27 cellular contexts compared by ENCODE assay signal in the genomic region with DNA sequence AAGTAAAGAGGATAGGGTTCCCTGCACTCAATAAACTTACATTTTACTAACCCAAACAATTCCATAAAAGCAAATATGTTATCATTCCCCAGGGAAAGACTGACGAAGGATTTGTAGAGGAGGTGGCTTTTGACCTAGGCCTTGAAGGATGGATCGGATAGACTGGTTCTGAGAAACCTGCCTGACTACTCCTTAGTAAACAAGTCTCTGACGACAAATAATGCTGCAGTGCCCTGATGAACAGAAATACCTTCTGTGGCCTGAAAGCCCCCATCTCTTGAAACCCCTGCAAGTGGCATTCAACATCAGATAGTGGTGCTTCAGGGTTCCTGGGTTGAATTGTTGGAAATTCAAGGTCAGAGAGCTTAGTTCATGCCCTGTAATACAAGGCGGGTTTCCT.
"Had no signal": no experiment of that assay in that cellular context is flagged by ENCODE, and none has a peak within 500 bp of the region (broad histone marks: within the 10 kb centered on the region; RNA-seq: fewer than 3 reads in every experiment).

No MANE protein-coding gene starts in this region.

- H3K27ac ChIP-seq: brain microvascular endothelial cell, cardiac muscle cell, SJCRH30, WERI-Rb-1 had no signal

- H3K4me3 ChIP-seq: cardiac muscle cell, K562, SJCRH30 had no signal

- H3K9ac ChIP-seq: SK-N-SH had no signal

- H3K9me3 ChIP-seq: SJCRH30, SK-N-SH had no signal

- H3K27me3 ChIP-seq: brain microvascular endothelial cell, cardiac muscle cell, SJCRH30 had no signal

- H3K36me3 ChIP-seq: brain microvascular endothelial cell, cardiac muscle cell, SJCRH30, WERI-Rb-1 had no signal

- H3K4me3 Mint-ChIP-seq: activated CD4-positive, alpha-beta memory T cell treated with anti-CD3 and anti-CD28 coated beads, Interleukin-2, amount 10 ng/mL, durations not matched to agents 7 days and 5 days; activated CD4-positive, alpha-beta T cell treated with anti-CD3 and anti-CD28 coated beads for 36 hours; activated naive CD4-positive, alpha-beta T cell treated with anti-CD3 and anti-CD28 coated beads, Interleukin-2, amount 10 ng/mL, durations not matched to agents 7 days and 5 days; activated naive CD8-positive, alpha-beta T cell treated with anti-CD3 and anti-CD28 coated beads for 36 hours; activated T-cell treated with anti-CD3 and anti-CD28 coated beads, Interleukin-2, amount 50 U/mL, for 72 hours had no signal

- H3K27ac Mint-ChIP-seq: activated CD4-positive, alpha-beta memory T cell treated with anti-CD3 and anti-CD28 coated beads, Interleukin-2, amount 10 ng/mL, durations not matched to agents 7 days and 5 days; activated CD4-positive, alpha-beta T cell treated with anti-CD3 and anti-CD28 coated beads for 36 hours; activated naive CD4-positive, alpha-beta T cell treated with anti-CD3 and anti-CD28 coated beads, Interleukin-2, amount 10 ng/mL, durations not matched to agents 7 days and 5 days; activated naive CD8-positive, alpha-beta T cell treated with anti-CD3 and anti-CD28 coated beads for 36 hours; activated T-cell treated with anti-CD3 and anti-CD28 coated beads, Interleukin-2, amount 50 U/mL, for 72 hours; activated T-helper 2 cell treated with anti-CD3 and anti-CD28 coated beads, Interferon-gamma antibody, Interleukin-2, Interleukin-4, amounts not matched to agents 10 μg/mL and 5 μg/mL and 100 μg/mL, durations not matched to agents 14 hours and 24 hours and 36 hours had no signal

- H3K36me3 Mint-ChIP-seq: activated naive CD4-positive, alpha-beta T cell treated with anti-CD3 and anti-CD28 coated beads, Interleukin-2, amount 10 ng/mL, durations not matched to agents 7 days and 5 days had no signal

- H3K4me1 ChIP-seq: SJCRH30 had no signal

- H3K9me3 Mint-ChIP-seq: activated CD4-positive, alpha-beta memory T cell treated with anti-CD3 and anti-CD28 coated beads, Interleukin-2, amount 10 ng/mL, durations not matched to agents 7 days and 5 days; activated naive CD4-positive, alpha-beta T cell treated with anti-CD3 and anti-CD28 coated beads, Interleukin-2, amount 10 ng/mL, durations not matched to agents 7 days and 5 days; activated naive CD8-positive, alpha-beta T cell treated with anti-CD3 and anti-CD28 coated beads for 36 hours; activated T-cell treated with anti-CD3 and anti-CD28 coated beads, Interleukin-2, amount 50 U/mL, for 72 hours; activated T-helper 2 cell treated with anti-CD3 and anti-CD28 coated beads, Interferon-gamma antibody, Interleukin-2, Interleukin-4, amounts not matched to agents 10 μg/mL and 5 μg/mL and 100 μg/mL, durations not matched to agents 14 hours and 24 hours and 36 hours had no signal

- H3K4me1 Mint-ChIP-seq: activated naive CD4-positive, alpha-beta T cell treated with anti-CD3 and anti-CD28 coated beads, Interleukin-2, amount 10 ng/mL, durations not matched to agents 7 days and 5 days had no signal

- H3K27me3 Mint-ChIP-seq: activated CD4-positive, alpha-beta memory T cell treated with anti-CD3 and anti-CD28 coated beads, Interleukin-2, amount 10 ng/mL, durations not matched to agents 7 days and 5 days; activated CD4-positive, alpha-beta T cell treated with anti-CD3 and anti-CD28 coated beads for 36 hours; activated naive CD4-positive, alpha-beta T cell treated with anti-CD3 and anti-CD28 coated beads, Interleukin-2, amount 10 ng/mL, durations not matched to agents 7 days and 5 days; activated naive CD8-positive, alpha-beta T cell treated with anti-CD3 and anti-CD28 coated beads for 36 hours had no signal

- ATAC-seq: activated CD4-positive, alpha-beta T cell treated with anti-CD3 and anti-CD28 coated beads for 36 hours; activated T-cell treated with anti-CD3 and anti-CD28 coated beads, Interleukin-2, amount 50 U/mL, for 72 hours; K562 had no signal

- DNase-seq: activated CD4-positive, alpha-beta memory T cell treated with anti-CD3 and anti-CD28 coated beads, Interleukin-2, amount 10 ng/mL, durations not matched to agents 7 days and 5 days; activated CD4-positive, alpha-beta T cell treated with anti-CD3 and anti-CD28 coated beads for 36 hours; activated CD4-positive, alpha-beta T cell treated with anti-CD3 and anti-CD28 coated beads, Interleukin-2, amount 50 U/mL, for 1 hour; activated CD8-positive, alpha-beta memory T cell treated with anti-CD3 and anti-CD28 coated beads, Interleukin-2, amount 50 U/mL, for 4 hours; activated gamma-delta T cell treated with Interleukin-2 at 50 U/mL for 16 hours; activated naive CD4-positive, alpha-beta T cell treated with anti-CD3 and anti-CD28 coated beads, Interleukin-2, amount 10 ng/mL, durations not matched to agents 7 days and 5 days; activated naive CD8-positive, alpha-beta T cell treated with anti-CD3 and anti-CD28 coated beads for 36 hours; activated T-cell treated with anti-CD3 and anti-CD28 coated beads, Interleukin-2, amount 50 U/mL, for 72 hours; brain microvascular endothelial cell; Karpas-422; MM.1S; NCI-H1105; NCI-H1436; NCI-H187; NCI-H2081; NCI-H2171 treated with DMSO at 0.1 percent for 48 hours; NCI-H345; NCI-H510A; NCI-H526 treated with DMSO at 0.1 percent for 48 hours; NK-92 treated with Interleukin-12 subunit alpha and Interleukin-12 subunit beta, amount 100 ng/mL, for 24 hours; SJCRH30; SK-N-SH; T-helper 1 cell; WERI-Rb-1 had no signal

- H3K4me2 ChIP-seq: SK-N-SH had no signal
